Comparison of ENCODE assay signal across 22 cellular contexts in genomic region chr7:142414915-142415314, GRCh38.
DNase-seq lines count a peak whose midpoint lies in the region; ATAC-seq, FAIRE-seq and TF ChIP-seq lines count a peak whose summit lies in the region.
"Had no signal": no experiment of that assay in that cellular context is flagged by ENCODE, and none has a peak within 500 bp of the region (broad histone marks: within the 10 kb centered on the region; RNA-seq: fewer than 3 reads in every experiment).

No MANE protein-coding gene starts in this region.

- no peak for TF ChIP-seq CTCF in Loucy (conservative IDR thresholded peaks at IDR 0.05; ENCODE audit: low read length)
- no peak for TF ChIP-seq CTCF in H1 (IDR thresholded peaks at IDR 0.05; ENCODE audit: control extremely low read depth in 1 of 3, insufficient read depth in 1 of 3, low read depth in 1 of 3, low read length in 3 of 3)

- no peak overlapping the region for H2BK12ac ChIP-seq in H1 (ENCODE audit: low read depth, low read length)

- H4K8ac ChIP-seq in H1 (ENCODE audit: extremely low read depth, insufficient read depth, low read length) = no peak overlapping the region

- H3K27me3 Mint-ChIP-seq in activated CD4-positive, alpha-beta memory T cell treated with anti-CD3 and anti-CD28 coated beads, Interleukin-2, amount 10 ng/mL, durations not matched to agents 7 days and 5 days = peaks cover 3% of the 10 kb centered on the region
- no peaks in the 10 kb centered on the region for H3K27me3 Mint-ChIP-seq in activated CD4-positive, alpha-beta memory T cell treated with anti-CD3 and anti-CD28 coated beads for 36 hours
- H3K27me3 Mint-ChIP-seq: CD8-positive, alpha-beta memory T cell had no signal

- H4K20me1 ChIP-seq in Loucy (ENCODE audit: insufficient read depth, low read length, poor library complexity, severe bottlenecking) = no peaks in the 10 kb centered on the region
- no peaks in the 10 kb centered on the region for H4K20me1 ChIP-seq in H1 (replicated peaks in 1 of 2; ENCODE audit: control insufficient read depth in 1 of 2, insufficient read depth in 2 of 2, low read length in 2 of 2)
- H4K20me1 ChIP-seq: BLaER1 had no signal

- no peak for TF ChIP-seq RAD21 in H1 (IDR thresholded peaks at IDR 0.05 in 1 of 2, conservative IDR thresholded peaks at IDR 0.05 in 1 of 2; ENCODE audit: low read depth in 2 of 2, low read length in 2 of 2)

- no peak for TF ChIP-seq POLR2A in H1 (IDR thresholded peaks at IDR 0.05; ENCODE audit: control extremely low read depth in 1 of 2, low read depth in 2 of 2, low read length in 2 of 2)

- DNase-seq in activated CD4-positive, alpha-beta memory T cell treated with anti-CD3 and anti-CD28 coated beads, Interleukin-2, amount 10 ng/mL, durations not matched to agents 7 days and 5 days = no peak
- DNase-seq in activated CD4-positive, alpha-beta memory T cell treated with anti-CD3 and anti-CD28 coated beads for 36 hours = no peak
- DNase-seq in H1 (ENCODE audit: low read depth in 1 of 2, low spot score in 2 of 2) (no peak), activated gamma-delta T cell treated with Interleukin-2 at 50 U/mL for 16 hours (no peak), SIG-M5 (lab: John Stamatoyannopoulos, UW) (no peak)
- DNase-seq: CD4-positive, CD25-positive, alpha-beta regulatory T cell; CD8-positive, alpha-beta memory T cell; DMS 273 treated with DMSO at 0.1 percent for 48 hours; DMS79; GF-D8; GOT3; H7; HCEC 1CT had no signal

- H3K36me3 Mint-ChIP-seq in activated CD4-positive, alpha-beta memory T cell treated with anti-CD3 and anti-CD28 coated beads, Interleukin-2, amount 10 ng/mL, durations not matched to agents 7 days and 5 days (ENCODE audit: low read depth) = no peaks in the 10 kb centered on the region
- no peaks in the 10 kb centered on the region for H3K36me3 Mint-ChIP-seq in activated CD4-positive, alpha-beta memory T cell treated with anti-CD3 and anti-CD28 coated beads for 36 hours
- H3K36me3 Mint-ChIP-seq: CD4-positive, CD25-positive, alpha-beta regulatory T cell; CD8-positive, alpha-beta memory T cell had no signal

- TF ChIP-seq EP300 in H1 (IDR thresholded peaks at IDR 0.05; ENCODE audit: borderline replicate concordance in 1 of 2, low read depth in 2 of 2, low read length in 2 of 2) = no peak

- peaks cover 4% of the 10 kb centered on the region; the same call in 1 of the 2 replicates for H3F3A ChIP-seq in Loucy (ENCODE audit: low read depth)

- no peaks in the 10 kb centered on the region for H3K9me3 Mint-ChIP-seq in activated CD4-positive, alpha-beta memory T cell treated with anti-CD3 and anti-CD28 coated beads, Interleukin-2, amount 10 ng/mL, durations not matched to agents 7 days and 5 days
- H3K9me3 Mint-ChIP-seq in activated CD4-positive, alpha-beta memory T cell treated with anti-CD3 and anti-CD28 coated beads for 36 hours = no peaks in the 10 kb centered on the region
- H3K9me3 Mint-ChIP-seq: CD4-positive, CD25-positive, alpha-beta regulatory T cell; CD8-positive, alpha-beta memory T cell had no signal

- WGBS in H1 (ENCODE audit: extremely low coverage in 1 of 2, insufficient coverage in 1 of 2, insufficient read length in 1 of 2, insufficient replicate concordance in 2 of 2, low coverage in 1 of 2, low lambda C conversion rate in 2 of 2, missing lambda C conversion rate in 1 of 2), 2 experiments = 91% methylated on average over 4 of the region's 4 CpGs; no CpG with 5 or more reads in 1 of the 2 experiments

- no peak for FAIRE-seq in H1 (lab: Jason Lieb, UNC)
- FAIRE-seq: A204.1, D721Med, GM12891 had no signal

- peaks cover 8% of the 10 kb centered on the region for H3K4me1 Mint-ChIP-seq in activated CD4-positive, alpha-beta memory T cell treated with anti-CD3 and anti-CD28 coated beads, Interleukin-2, amount 10 ng/mL, durations not matched to agents 7 days and 5 days
- no peaks in the 10 kb centered on the region for H3K4me1 Mint-ChIP-seq in activated CD4-positive, alpha-beta memory T cell treated with anti-CD3 and anti-CD28 coated beads for 36 hours (ENCODE audit: low read depth)
- H3K4me1 Mint-ChIP-seq: B cell had no signal

- intact Hi-C loops in activated CD4-positive, alpha-beta memory T cell treated with anti-CD3 and anti-CD28 coated beads for 36 hours (cut with micrococcal nuclease) = no loop called here

- H3K4me2 ChIP-seq in Loucy (ENCODE audit: low read depth, low read length, poor library complexity, severe bottlenecking) (no peak overlapping the region), H1 (ENCODE audit: insufficient read depth in 1 of 2, low read depth in 2 of 2, low read length in 2 of 2) (no peak overlapping the region)
- H3K4me2 ChIP-seq: BLaER1 had no signal

- H3K27ac Mint-ChIP-seq in activated CD4-positive, alpha-beta memory T cell treated with anti-CD3 and anti-CD28 coated beads, Interleukin-2, amount 10 ng/mL, durations not matched to agents 7 days and 5 days = peak overlapping the region; percentile 8
- no peak overlapping the region for H3K27ac Mint-ChIP-seq in activated CD4-positive, alpha-beta memory T cell treated with anti-CD3 and anti-CD28 coated beads for 36 hours
- H3K27ac Mint-ChIP-seq: B cell; CD4-positive, CD25-positive, alpha-beta regulatory T cell had no signal

- H3K27ac ChIP-seq in H1 (ENCODE audit: low read depth, low read length) = no peak overlapping the region
- H3K27ac ChIP-seq: 22Rv1, BLaER1, C4-2B had no signal

- no peak overlapping the region for H3K23ac ChIP-seq in H1 (ENCODE audit: insufficient read length)

- H3K36me3 ChIP-seq in Loucy (ENCODE audit: insufficient read depth, low read length) (no peaks in the 10 kb centered on the region), H1 (ENCODE audit: control insufficient read depth in 2 of 4, insufficient read depth in 4 of 4, low read length in 3 of 4) (no peaks in the 10 kb centered on the region)
- H3K36me3 ChIP-seq: BLaER1 had no signal

- no peak overlapping the region for H2BK5ac ChIP-seq in H1 (ENCODE audit: low read depth, low read length)

- H3K79me2 ChIP-seq in Loucy (ENCODE audit: insufficient read depth, low read length) = no peaks in the 10 kb centered on the region
- H3K79me2 ChIP-seq in H1 (ENCODE audit: control insufficient read depth in 1 of 2, insufficient read depth in 2 of 2, low read length in 2 of 2) = no peaks in the 10 kb centered on the region

- H2BK120ac ChIP-seq in H1 (replicated peaks; ENCODE audit: low read depth, low read length) = no peak overlapping the region

- H3K9me2 ChIP-seq in Loucy (replicated peaks; ENCODE audit: low read depth, low read length) = no peaks in the 10 kb centered on the region

- CTCF ChIA-PET in activated CD4-positive, alpha-beta memory T cell treated with anti-CD3 and anti-CD28 coated beads, Interleukin-2, amount 10 ng/mL, durations not matched to agents 7 days and 5 days (lab: Charles Lee) = interaction anchor here (1.0 to 2.7 kb wide), 3 partner anchors 13 to 19 kb away, joined by 3 to 14 read pairs (median 5); no protein-coding TSS in a partner anchor
- CTCF ChIA-PET in activated CD4-positive, alpha-beta memory T cell treated with anti-CD3 and anti-CD28 coated beads for 36 hours (lab: Charles Lee) = interaction anchor here (0.8 to 3.1 kb wide), 4 partner anchors 9 to 70 kb away, joined by 3 to 11 read pairs (median 3); no protein-coding TSS in a partner anchor
- CTCF ChIA-PET in H1 (lab: Charles Lee; ENCODE audit: partially characterized antibody) = interaction anchor here (0.6 to 7.2 kb wide), 13 partner anchors 8 to 112 kb away, joined by 3 to 78 read pairs (median 5); no protein-coding TSS in a partner anchor

- H3K27me3 ChIP-seq in Loucy (ENCODE audit: insufficient read depth, low read length, poor library complexity, severe bottlenecking) = no peaks in the 10 kb centered on the region
- H3K27me3 ChIP-seq in H1 (replicated peaks in 1 of 4; ENCODE audit: control insufficient read depth in 3 of 4, extremely low read depth in 1 of 4, insufficient read depth in 3 of 4, low read length in 3 of 4) = no peaks in the 10 kb centered on the region
- H3K27me3 ChIP-seq: BLaER1 had no signal

- H3K9ac ChIP-seq in Loucy (ENCODE audit: low read depth, low read length, poor library complexity, severe bottlenecking) = peak overlapping the region; percentile 57
- H3K9ac ChIP-seq in H1 (replicated peaks in 1 of 4; ENCODE audit: extremely low read depth in 1 of 4, low read depth in 3 of 4, low read length in 3 of 4) = no peak overlapping the region
- H3K9ac ChIP-seq: BLaER1 had no signal

- H3K4me3 Mint-ChIP-seq in activated CD4-positive, alpha-beta memory T cell treated with anti-CD3 and anti-CD28 coated beads, Interleukin-2, amount 10 ng/mL, durations not matched to agents 7 days and 5 days = no peak overlapping the region
- no peak overlapping the region for H3K4me3 Mint-ChIP-seq in activated CD4-positive, alpha-beta memory T cell treated with anti-CD3 and anti-CD28 coated beads for 36 hours
- H3K4me3 Mint-ChIP-seq: B cell; CD4-positive, CD25-positive, alpha-beta regulatory T cell had no signal

- no peaks in the 10 kb centered on the region for H3K79me1 ChIP-seq in H1 (ENCODE audit: low read depth, low read length)

- H2BK20ac ChIP-seq in H1 (ENCODE audit: low read length) = no peak overlapping the region

- no peak overlapping the region for H2AFZ ChIP-seq in Loucy (ENCODE audit: low read length)
- H2AFZ ChIP-seq in H1 (ENCODE audit: low read length) = peak overlapping the region; percentile 71; the same call in 1 of the 2 replicates

- no peak overlapping the region for H3K18ac ChIP-seq in H1 (ENCODE audit: extremely low read depth, low read length)

- no peak overlapping the region for H3K56ac ChIP-seq in H1 (replicated peaks; ENCODE audit: insufficient read length, low read depth, low read length)

- H2AK5ac ChIP-seq in H1 (ENCODE audit: low read depth, low read length) = no peak overlapping the region

- H2BK15ac ChIP-seq in H1 (ENCODE audit: low read length) = no peak overlapping the region

- H3K4ac ChIP-seq in H1 (replicated peaks; ENCODE audit: insufficient read length, low read depth, low read length) = no peak overlapping the region

- H3K14ac ChIP-seq in H1 (ENCODE audit: insufficient read length) = no peak overlapping the region

- H3K4me3 ChIP-seq in Loucy (ENCODE audit: low read length, poor library complexity, severe bottlenecking) (no peak overlapping the region), H1 (ENCODE audit: extremely low read depth in 1 of 4, insufficient read depth in 2 of 4, low read depth in 3 of 4, low read length in 4 of 4) (no peak overlapping the region)
- H3K4me3 ChIP-seq: BLaER1 had no signal

- no peak overlapping the region for H4K5ac ChIP-seq in H1 (ENCODE audit: insufficient read length, low read depth, low read length)

- H3K23me2 ChIP-seq in H1 (ENCODE audit: low read depth, low read length) = no peaks in the 10 kb centered on the region

- H3K9me3 ChIP-seq in Loucy (ENCODE audit: insufficient read depth, low read depth, low read length) (no peaks in the 10 kb centered on the region), H1 (ENCODE audit: insufficient read depth in 2 of 2, low read depth in 1 of 2, low read length in 1 of 2) (no peaks in the 10 kb centered on the region)
- H3K9me3 ChIP-seq: BLaER1 had no signal

- no peak for ATAC-seq in HG02571 (IDR thresholded peaks at IDR 0.05; ENCODE audit: unreplicated experiment)

- no peak overlapping the region for H4K91ac ChIP-seq in H1 (replicated peaks; ENCODE audit: insufficient read length, low read length)

- POLR2A ChIA-PET in activated CD4-positive, alpha-beta memory T cell treated with anti-CD3 and anti-CD28 coated beads, Interleukin-2, amount 10 ng/mL, durations not matched to agents 7 days and 5 days (lab: Charles Lee) = no interaction called here
- POLR2A ChIA-PET in activated CD4-positive, alpha-beta memory T cell treated with anti-CD3 and anti-CD28 coated beads for 36 hours (lab: Charles Lee) = no interaction called here
- POLR2A ChIA-PET in H1 (lab: Charles Lee; ENCODE audit: partially characterized antibody) = no interaction called here

- H3K4me1 ChIP-seq in Loucy (ENCODE audit: insufficient read depth, low read length, poor library complexity, severe bottlenecking) = peaks cover 70% of the 10 kb centered on the region
- peaks cover 0 to 3% (median 0%) of the 10 kb centered on the region in 4 experiments; a peak in 2 of 7 replicates for H3K4me1 ChIP-seq in H1 (replicated peaks in 1 of 4; ENCODE audit: control insufficient read depth in 3 of 4, insufficient read depth in 4 of 4, low read length in 3 of 4)
